Comparison of ENCODE assay signal across 17 cellular contexts in the genomic region with DNA sequence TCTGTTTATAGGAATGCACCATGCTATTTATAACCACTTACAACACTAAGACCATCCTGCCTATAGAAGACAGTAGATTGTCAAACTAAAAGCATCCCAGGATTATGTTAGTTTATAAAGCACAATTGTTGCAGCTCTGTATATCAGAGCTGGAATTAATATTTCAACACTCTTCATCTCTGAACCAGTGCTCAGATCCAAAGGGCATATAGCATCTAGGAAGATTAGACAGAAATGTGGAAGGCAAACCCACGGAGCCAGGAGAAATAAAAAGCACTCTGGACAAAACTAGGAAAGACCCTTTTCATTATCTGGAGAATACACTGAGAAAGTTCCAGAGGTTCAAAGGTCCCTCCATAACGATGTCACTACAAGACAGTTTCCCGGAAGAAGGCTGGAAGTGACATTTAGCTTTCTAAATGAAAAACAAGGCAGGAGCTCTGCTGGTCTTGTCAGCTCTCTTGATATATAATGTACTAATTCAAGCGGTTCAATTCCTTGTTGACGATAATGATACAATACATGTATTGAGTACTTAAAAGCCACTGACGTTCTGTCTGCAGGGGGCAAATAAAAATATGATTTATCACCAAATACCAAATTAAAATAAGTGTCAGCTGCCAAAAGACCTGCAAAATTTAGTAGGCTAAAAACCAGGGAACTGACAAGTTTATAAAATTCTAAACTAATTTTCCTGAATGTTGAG.
DNase-seq lines count a peak whose midpoint lies in the region; ATAC-seq, FAIRE-seq and TF ChIP-seq lines count a peak whose summit lies in the region.
"Had no signal": no experiment of that assay in that cellular context is flagged by ENCODE, and none has a peak within 500 bp of the region (broad histone marks: within the 10 kb centered on the region; RNA-seq: fewer than 3 reads in every experiment).

No MANE protein-coding gene starts in this region.

- peaks cover 0 to 67% (median 7%) of the 10 kb centered on the region in 4 donors for H3K4me1 ChIP-seq in right lobe of liver
- H3K4me1 ChIP-seq in small intestine (ENCODE audit: control insufficient read depth in 2 of 2, insufficient read depth in 1 of 2, low read depth in 1 of 2, low read length in 1 of 2) = no peaks in the 10 kb centered on the region

- H3K27ac ChIP-seq in right lobe of liver (peak overlapping the region in 1 of 3 donors; percentile 81), small intestine (ENCODE audit: low read depth in 1 of 2, low read length in 1 of 2) (no peak overlapping the region)
- H3K27ac ChIP-seq: A549 had no signal

- DNase-seq in HFFc6 (no peak), SK-MEL-5 (ENCODE audit: low read depth, low spot score) (peak; percentile 68), right lobe of liver (no peak), small intestine (peak; percentile 14), SHP77 treated with DMSO at 0.1 percent for 48 hours (lab: John Stamatoyannopoulos, UW) (no peak), kidney glomerular epithelial cell (lab: John Stamatoyannopoulos, UW) (no peak), Kasumi-1 (lab: John Stamatoyannopoulos, UW) (no peak)
- DNase-seq: CD8-positive, alpha-beta T cell; COR-L47; DND-41; GDM1 had no signal

- peak in 3 of 4 donors; percentile 12 to 40 (median 34) for ATAC-seq in right lobe of liver
- no peak for ATAC-seq in HG03159 (IDR thresholded peaks at IDR 0.05; ENCODE audit: unreplicated experiment)
- ATAC-seq: A549; CD8-positive, alpha-beta T cell; HCT116 had no signal

- H3K4me3 ChIP-seq in right lobe of liver (no peak overlapping the region), small intestine (ENCODE audit: low read depth in 1 of 2, low read length in 2 of 2) (no peak overlapping the region)
- H3K4me3 ChIP-seq: A549 had no signal

- H3K36me3 ChIP-seq in right lobe of liver (no peaks in the 10 kb centered on the region), small intestine (ENCODE audit: control insufficient read depth in 2 of 2, insufficient read depth in 2 of 2, low read length in 2 of 2) (no peaks in the 10 kb centered on the region)

- in situ Hi-C loops in SK-MEL-5 (cut with HindIII; ENCODE audit: low pct_unique_long_range_greater_than_20kb, low sequenced_read_pairs) = no loop called here

- no peak for FAIRE-seq in small intestine (lab: Jason Lieb, UNC)
- FAIRE-seq: A549, GM12892, GM19239 had no signal

- H3K9me3 ChIP-seq in right lobe of liver = no peaks in the 10 kb centered on the region
- no peaks in the 10 kb centered on the region for H3K9me3 ChIP-seq in small intestine (ENCODE audit: control insufficient read depth, low read depth)
- H3K9me3 ChIP-seq: A549 had no signal

- peaks cover 12% of the 10 kb centered on the region for H3K27me3 Mint-ChIP-seq in HFFc6 (ENCODE audit: insufficient read depth)

- peak overlapping the region; percentile 61 for H3K27ac Mint-ChIP-seq in HFFc6
- H3K27ac Mint-ChIP-seq: CD14-positive monocyte; CD8-positive, alpha-beta T cell had no signal

- intact Hi-C loops in right lobe of liver (cut with DNase I) = no loop called here

- peaks cover 56% of the 10 kb centered on the region for H3K36me3 Mint-ChIP-seq in HFFc6 (ENCODE audit: low read depth)
- H3K36me3 Mint-ChIP-seq: CD14-positive monocyte; CD8-positive, alpha-beta T cell had no signal

- no peak for TF ChIP-seq POLR2A in right lobe of liver (IDR thresholded peaks at IDR 0.05)

- H3K27me3 ChIP-seq in right lobe of liver = no peaks in the 10 kb centered on the region
- no peaks in the 10 kb centered on the region for H3K27me3 ChIP-seq in small intestine (ENCODE audit: control insufficient read depth in 2 of 2, insufficient read depth in 2 of 2, low read length in 2 of 2)

- no peak for TF ChIP-seq CTCF in HFFc6 (IDR thresholded peaks at IDR 0.05)
- no peak for TF ChIP-seq CTCF in right lobe of liver (IDR thresholded peaks at IDR 0.05)

- peaks cover 100% of the 10 kb centered on the region for H3K4me1 Mint-ChIP-seq in HFFc6 (ENCODE audit: low read depth)

- 48% methylated on average over 6 of the region's 6 CpGs for WGBS in right lobe of liver (ENCODE audit: insufficient coverage, low coverage, low lambda C conversion rate, missing lambda C conversion rate)
- 32 to 49% (median 33%) methylated on average over 6 of the region's 6 CpGs for WGBS in small intestine, 3 donors

- no peaks in the 10 kb centered on the region for H3K9me3 Mint-ChIP-seq in HFFc6
- H3K9me3 Mint-ChIP-seq: CD14-positive monocyte; CD8-positive, alpha-beta T cell had no signal

- H3K4me3 Mint-ChIP-seq in HFFc6 = no peak overlapping the region
- H3K4me3 Mint-ChIP-seq: CD14-positive monocyte; CD8-positive, alpha-beta T cell had no signal

Comparison
In these comparisons a context has a peak if more than half of its experiments do, and no peak if none do; other contexts are left out.
1. DNase-seq: peak in SK-MEL-5 (single experiment) and small intestine (single experiment); none in HFFc6 (single experiment), right lobe of liver (0 of 3), SHP77 treated with DMSO at 0.1 percent for 48 hours (single experiment), kidney glomerular epithelial cell (single experiment) and Kasumi-1 (0 of 2).